Comparison of ENCODE assay signal across 1 cellular context in the genomic region with DNA sequence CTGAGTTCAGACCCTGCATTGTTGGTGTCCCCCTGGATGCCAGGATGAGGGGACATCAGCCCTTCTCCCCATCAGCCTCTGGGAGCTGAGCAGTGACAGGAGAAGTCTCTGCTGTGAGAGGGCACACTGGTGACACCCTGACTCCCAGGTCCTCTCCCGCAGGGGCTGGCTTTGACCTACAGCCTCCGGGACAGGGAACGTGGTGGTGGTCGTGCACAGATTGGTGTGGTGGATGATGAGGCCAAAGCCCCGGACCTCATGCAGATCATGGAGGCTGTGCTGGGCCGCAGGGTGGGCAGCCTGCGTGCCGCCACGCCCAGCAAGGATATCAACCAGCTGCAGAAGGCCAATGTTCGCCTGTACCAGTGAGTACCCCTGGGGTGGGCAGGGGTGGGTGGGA.
TF ChIP-seq lines count a peak whose summit lies in the region.

No MANE protein-coding gene starts in this region.

TF ChIP-seq in H1, 55 proteins besides CTCF, POLR2A, EP300 and RAD21:
- no peak for TF ChIP-seq SRF (IDR thresholded peaks at IDR 0.05; ENCODE audit: low read depth, low read length)
- no peak for TF ChIP-seq YY1 (IDR thresholded peaks at IDR 0.05; ENCODE audit: low read depth, low read length)
- TF ChIP-seq TAF7 (optimal IDR thresholded peaks at IDR 0.05; ENCODE audit: borderline replicate concordance, low read depth, low read length): no peak
- no peak for TF ChIP-seq SP4 (IDR thresholded peaks at IDR 0.05; ENCODE audit: low read length)
- TF ChIP-seq CEBPB (IDR thresholded peaks at IDR 0.05; ENCODE audit: low read depth, low read length): no peak
- no peak for TF ChIP-seq ZNF274 (IDR thresholded peaks at IDR 0.05; ENCODE audit: borderline replicate concordance, extremely low read depth, low read length)
- TF ChIP-seq PHF8 (conservative IDR thresholded peaks at IDR 0.05; ENCODE audit: low read depth, low read length): no peak
- TF ChIP-seq EZH2 (IDR thresholded peaks at IDR 0.05; ENCODE audit: low read depth, low read length, severe bottlenecking): no peak
- no peak for TF ChIP-seq SP2 (IDR thresholded peaks at IDR 0.05; ENCODE audit: low read length)
- TF ChIP-seq RBBP5 (IDR thresholded peaks at IDR 0.05; ENCODE audit: borderline replicate concordance, low read depth, low read length): no peak
- no peak for TF ChIP-seq SUZ12 (IDR thresholded peaks at IDR 0.05; ENCODE audit: low read length)
- TF ChIP-seq POLR2AphosphoS5 (IDR thresholded peaks at IDR 0.05; ENCODE audit: low read depth, low read length): no peak
- no peak for TF ChIP-seq GABPA (IDR thresholded peaks at IDR 0.05; ENCODE audit: borderline replicate concordance, insufficient read depth, low read length)
